In the genomic region with DNA sequence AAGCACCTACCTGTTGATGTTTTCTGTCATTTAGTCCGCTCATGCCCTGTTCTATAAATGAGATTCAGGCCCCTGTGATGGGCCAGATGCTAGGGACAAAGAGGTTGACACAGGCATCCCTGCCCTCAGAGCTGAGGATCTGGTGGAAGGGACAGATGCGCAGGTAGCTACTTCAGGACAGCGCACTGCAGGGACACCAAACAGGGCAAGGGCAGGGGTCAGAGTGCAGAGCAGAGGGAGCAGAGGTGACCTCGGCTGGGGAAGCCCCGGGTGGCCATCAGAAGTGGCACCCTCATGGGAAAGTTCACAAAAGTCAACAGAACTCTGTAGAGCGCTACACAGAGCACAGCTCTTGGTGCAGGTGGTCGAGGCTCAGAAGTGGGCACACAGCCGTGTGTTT, we compare ENCODE assay signal across 15 cellular contexts. TPM values are rescaled to one million over a fixed set of nuclear protein-coding genes. Genes with fewer than 3 reads are reported as not detected.
DNase-seq lines count a peak whose midpoint lies in the region; ATAC-seq and TF ChIP-seq lines count a peak whose summit lies in the region.
"Had no signal": no experiment of that assay in that cellular context is flagged by ENCODE, and none has a peak within 500 bp of the region (broad histone marks: within the 10 kb centered on the region; RNA-seq: fewer than 3 reads in every experiment).

No MANE protein-coding gene starts in this region.

- no peaks in the 10 kb centered on the region for H3K27me3 Mint-ChIP-seq in stimulated activated naive CD8-positive, alpha-beta T cell treated with anti-CD3 and anti-CD28 coated beads, Interleukin-15, amount 100 ng/mL, for 72 hours
- H3K27me3 Mint-ChIP-seq: activated CD4-positive, alpha-beta T cell treated with anti-CD3 and anti-CD28 coated beads, Interleukin-2, amount 10 ng/mL, durations not matched to agents 24 days and 14 days had no signal

- POLR2A ChIA-PET in IMR-90 (lab: Charles Lee; ENCODE audit: unreplicated experiment): interaction anchor here (0.7 to 1.0 kb wide), 2 partner anchors 9 to 16 kb away, joined by 3 to 19 read pairs; no protein-coding TSS in a partner anchor

- TF ChIP-seq CTCF in IMR-90 (conservative IDR thresholded peaks at IDR 0.05; ENCODE audit: low read depth, low read length) (no peak), stomach (IDR thresholded peaks at IDR 0.05) (no peak)

- H2BK5ac ChIP-seq in IMR-90 (ENCODE audit: low read depth, low read length, poor library complexity, severe bottlenecking) (no peak overlapping the region), mesenchymal stem cell (ENCODE audit: low read depth, low read length, poor library complexity, severe bottlenecking) (no peak overlapping the region)

- no peak overlapping the region for H2BK12ac ChIP-seq in mesenchymal stem cell (ENCODE audit: low read length in 2 of 2)

- H3K9ac ChIP-seq in IMR-90 (ENCODE audit: low read depth, low read length): no peak overlapping the region
- no peak overlapping the region for H3K9ac ChIP-seq in mesenchymal stem cell (ENCODE audit: low read length)
- H3K9ac ChIP-seq: GM23248, KMS-11 had no signal

- no peak for ATAC-seq in IMR-90 (ENCODE audit: low read depth)
- ATAC-seq in GM18519 (IDR thresholded peaks at IDR 0.05; ENCODE audit: low FRiP score, unreplicated experiment): no peak
- ATAC-seq in stimulated activated naive CD8-positive, alpha-beta T cell treated with anti-CD3 and anti-CD28 coated beads, Interleukin-15, amount 100 ng/mL, for 72 hours: no peak

- H2AFZ ChIP-seq in IMR-90 (replicated peaks; ENCODE audit: low read length, poor library complexity) (no peak overlapping the region), mesenchymal stem cell (ENCODE audit: low read depth, low read length) (no peak overlapping the region)
- H2AFZ ChIP-seq: GM23248 had no signal

- peaks cover 27% of the 10 kb centered on the region for H3K4me1 ChIP-seq in IMR-90 (ENCODE audit: control insufficient read depth, insufficient read depth, low read length)
- peaks cover 33% of the 10 kb centered on the region for H3K4me1 ChIP-seq in mesenchymal stem cell (ENCODE audit: control insufficient read depth, insufficient read depth, low read depth, low read length)
- H3K4me1 ChIP-seq in stomach: peaks cover 23 to 58% (median 43%) of the 10 kb centered on the region in 4 donors

- peaks cover 18 to 61% of the 10 kb centered on the region in 2 experiments for H3K79me1 ChIP-seq in IMR-90 (ENCODE audit: low read depth in 1 of 2, low read length in 2 of 2)
- H3K79me1 ChIP-seq in mesenchymal stem cell (replicated peaks; ENCODE audit: low read length, poor library complexity, severe bottlenecking): peaks cover 29% of the 10 kb centered on the region

- H3K18ac ChIP-seq in IMR-90 (ENCODE audit: low read depth, low read length) (no peak overlapping the region), mesenchymal stem cell (ENCODE audit: low read depth in 1 of 2, low read length in 2 of 2) (no peak overlapping the region)

- H3K4me1 Mint-ChIP-seq in stimulated activated naive CD8-positive, alpha-beta T cell treated with anti-CD3 and anti-CD28 coated beads, Interleukin-15, amount 100 ng/mL, for 72 hours: peaks cover 17% of the 10 kb centered on the region

- H2BK20ac ChIP-seq in IMR-90 (ENCODE audit: low read depth, low read length): no peak overlapping the region

- no peak for TF ChIP-seq EP300 in stomach (IDR thresholded peaks at IDR 0.05)

- peak overlapping the region; percentile 7 for H2AK9ac ChIP-seq in IMR-90 (replicated peaks; ENCODE audit: low read depth, low read length, poor library complexity)

- intact Hi-C loops in IMR-90 (cut with micrococcal nuclease): loop anchor here (5.0 to 10.0 kb wide), 2 partner anchors 38 to 145 kb away; no protein-coding TSS in a partner anchor
- intact Hi-C loops in stomach (cut with DNase I; ENCODE audit: low total_unique reads): no loop called here

- H3K4ac ChIP-seq in IMR-90 (ENCODE audit: low read depth, low read length): no peak overlapping the region
- H3K4ac ChIP-seq in mesenchymal stem cell (ENCODE audit: low read depth in 1 of 2, low read length in 2 of 2): no peak overlapping the region

- peaks cover 25% of the 10 kb centered on the region for H4K20me1 ChIP-seq in IMR-90 (ENCODE audit: insufficient read depth, low read length)

- no peak overlapping the region for H4K5ac ChIP-seq in IMR-90 (ENCODE audit: low read depth, low read length)

- peak overlapping the region in 1 of 2 donors; percentile 75 for H3K27ac Mint-ChIP-seq in stimulated activated naive CD8-positive, alpha-beta T cell treated with anti-CD3 and anti-CD28 coated beads, Interleukin-15, amount 100 ng/mL, for 72 hours

- no TSS peak for BruUV-seq in IMR-90 (replicated peaks; lab: Mats Ljungman, UMichigan)

- TF ChIP-seq POLR2A in IMR-90 (IDR thresholded peaks at IDR 0.05; ENCODE audit: low read depth, low read length): no peak
- no peak for TF ChIP-seq POLR2A in stomach (IDR thresholded peaks at IDR 0.05)

- H4K8ac ChIP-seq in IMR-90 (ENCODE audit: low read depth in 2 of 2, low read length in 2 of 2) (no peak overlapping the region), mesenchymal stem cell (ENCODE audit: low read length) (no peak overlapping the region)

- CTCF ChIA-PET in IMR-90 (lab: Yijun Ruan, JAX): no interaction called here

- dilution Hi-C loops in IMR-90 (cut with HindIII; ENCODE audit: low sequenced_read_pairs, unreplicated experiment): no loop called here

- H2BK120ac ChIP-seq in IMR-90 (ENCODE audit: low read depth, low read length) (no peak overlapping the region), mesenchymal stem cell (ENCODE audit: low read depth, low read length) (no peak overlapping the region)

- no peaks in the 10 kb centered on the region for H3K27me3 ChIP-seq in IMR-90 (ENCODE audit: control insufficient read depth, insufficient read depth, low read length)
- no peaks in the 10 kb centered on the region for H3K27me3 ChIP-seq in mesenchymal stem cell (ENCODE audit: control insufficient read depth in 1 of 2, insufficient read depth in 1 of 2, low read length in 2 of 2)
- H3K27me3 ChIP-seq in stomach: no peaks in the 10 kb centered on the region

- TF ChIP-seq RAD21 in IMR-90 (IDR thresholded peaks at IDR 0.05; ENCODE audit: low read length): no peak

- H3K23ac ChIP-seq in IMR-90 (ENCODE audit: low read depth, low read length) (0 out of 2 replicates have a peak overlapping the region, but pooled peaks have one; percentile 13), mesenchymal stem cell (ENCODE audit: low read length in 2 of 2) (no peak overlapping the region)

- no peaks in the 10 kb centered on the region for H3K9me3 Mint-ChIP-seq in stimulated activated naive CD8-positive, alpha-beta T cell treated with anti-CD3 and anti-CD28 coated beads, Interleukin-15, amount 100 ng/mL, for 72 hours
- H3K9me3 Mint-ChIP-seq: activated CD4-positive, alpha-beta T cell treated with anti-CD3 and anti-CD28 coated beads, Interleukin-2, amount 10 ng/mL, durations not matched to agents 24 days and 14 days had no signal

- no peak overlapping the region for H3K4me3 ChIP-seq in IMR-90 (ENCODE audit: insufficient read depth, low read depth, low read length)
- no peak overlapping the region for H3K4me3 ChIP-seq in mesenchymal stem cell (ENCODE audit: insufficient read depth in 1 of 2, low read depth in 1 of 2, low read length in 2 of 2)
- H3K4me3 ChIP-seq in stomach: no peak overlapping the region
- H3K4me3 ChIP-seq: GM23248, SK-N-MC had no signal

- 76% methylated on average over 4 of the region's 8 CpGs; no CpG with 5 or more reads in 1 of the 2 experiments for WGBS in IMR-90 (ENCODE audit: extremely low coverage in 2 of 2, insufficient read length in 1 of 2), 2 experiments
- WGBS in mesenchymal stem cell: 75% methylated on average over 7 of the region's 8 CpGs
- 84 to 89% (median 85%) methylated on average over 8 of the region's 8 CpGs for WGBS in stomach, 5 donors

- H3K27ac ChIP-seq in IMR-90 (ENCODE audit: insufficient read depth, low read length) (no peak overlapping the region), angular gyrus (ENCODE audit: low read depth, low read length) (peak overlapping the region; percentile 91), mesenchymal stem cell (ENCODE audit: low read length, poor library complexity, severe bottlenecking) (no peak overlapping the region), stomach (peak overlapping the region in 4 of 5 donors; percentile 54 to 89 (median 80))
- H3K27ac ChIP-seq: GM23248, KMS-11, SK-N-MC had no signal

- H3K14ac ChIP-seq in IMR-90 (replicated peaks; ENCODE audit: low read depth, low read length) (no peak overlapping the region), mesenchymal stem cell (ENCODE audit: low read length in 2 of 2) (no peak overlapping the region)

- no peak overlapping the region for H3K56ac ChIP-seq in IMR-90 (ENCODE audit: extremely low read depth, insufficient read depth, low read length)

- H3K4me3 Mint-ChIP-seq in stimulated activated naive CD8-positive, alpha-beta T cell treated with anti-CD3 and anti-CD28 coated beads, Interleukin-15, amount 100 ng/mL, for 72 hours: no peak overlapping the region
- H3K4me3 Mint-ChIP-seq: activated CD4-positive, alpha-beta T cell treated with anti-CD3 and anti-CD28 coated beads, Interleukin-2, amount 10 ng/mL, durations not matched to agents 24 days and 14 days had no signal

- in situ Hi-C loops in IMR-90 (cut with MboI; ENCODE audit: low sequenced_read_pairs): no loop called here

- DNase-seq in IMR-90 (peak; percentile 31), mesenchymal stem cell (no peak), stomach (no peak)
- no peak for DNase-seq in effector CD4-positive, alpha-beta T cell
- DNase-seq in stimulated activated naive CD8-positive, alpha-beta T cell treated with anti-CD3 and anti-CD28 coated beads, Interleukin-15, amount 100 ng/mL, for 72 hours: no peak
- DNase-seq: activated CD4-positive, alpha-beta T cell treated with anti-CD3 and anti-CD28 coated beads, Interleukin-2, amount 10 ng/mL, durations not matched to agents 24 days and 14 days; GM23248; kidney; mesendoderm; NCI-H748 treated with DMSO at 0.1 percent for 48 hours; stimulated activated CD4-positive, alpha-beta T cell treated with anti-CD3 and anti-CD28 coated beads, Interleukin-4, amount 100 ng/mL, for 1 hour had no signal

- peak overlapping the region; percentile 21; the same call in 1 of the 2 replicates for H2AK5ac ChIP-seq in IMR-90 (ENCODE audit: low read depth, low read length)
- no peak overlapping the region for H2AK5ac ChIP-seq in mesenchymal stem cell (ENCODE audit: low read length, severe bottlenecking)

- H3K36me3 ChIP-seq in IMR-90 (ENCODE audit: control insufficient read depth, insufficient read depth, low read length): peaks cover 51% of the 10 kb centered on the region
- peaks cover 54 to 72% of the 10 kb centered on the region in 2 experiments for H3K36me3 ChIP-seq in mesenchymal stem cell (ENCODE audit: control insufficient read depth in 1 of 2, insufficient read depth in 2 of 2, low read depth in 1 of 2, low read length in 2 of 2)
- H3K36me3 ChIP-seq in stomach: peaks cover 64 to 87% (median 82%) of the 10 kb centered on the region in 4 donors

- H3K9me1 ChIP-seq in IMR-90 (ENCODE audit: insufficient read depth, low read length): peaks cover 9% of the 10 kb centered on the region

- H4K91ac ChIP-seq in IMR-90 (ENCODE audit: insufficient read depth, low read depth, low read length) (no peak overlapping the region), mesenchymal stem cell (ENCODE audit: low read length) (peak overlapping the region; percentile 43)

- H3K4me2 ChIP-seq in IMR-90 (ENCODE audit: low read depth, low read length) (no peak overlapping the region), mesenchymal stem cell (ENCODE audit: low read length, poor library complexity, severe bottlenecking) (no peak overlapping the region)
- H3K4me2 ChIP-seq: KMS-11 had no signal

- H3K9me3 ChIP-seq in IMR-90 (ENCODE audit: control insufficient read depth, insufficient read depth, low read length): no peaks in the 10 kb centered on the region
- no peaks in the 10 kb centered on the region for H3K9me3 ChIP-seq in mesenchymal stem cell (ENCODE audit: control insufficient read depth, low read length)
- no peaks in the 10 kb centered on the region for H3K9me3 ChIP-seq in stomach

- H2BK15ac ChIP-seq in IMR-90 (ENCODE audit: low read depth, low read length) (no peak overlapping the region), mesenchymal stem cell (ENCODE audit: low read depth, poor library complexity, severe bottlenecking) (no peak overlapping the region)

RNA-seq across cellular contexts. Expression of gene PNMA1, which starts 5.6 kb away (rescaled TPM):
- total RNA-seq in IMR-90 (2012; rRNA removed) (6.5 and 7.5 TPM in 2 replicates), stomach (10 to 100 TPM; 17.9 to 42.3 (median 19.3) TPM)
- polyA plus RNA-seq in IMR-90 (2012; rRNA removed) (21.0 and 28.2 TPM in 2 replicates), stomach (10 to 100 TPM; 13.9 to 17.1 (median 15.6) TPM)
- 22.6 and 27.0 TPM in 2 replicates for polyA plus RNA-seq in IMR-90 (2012; cell fraction: cytosol; rRNA removed)
- 13.7 and 19.3 TPM in 2 replicates for polyA plus RNA-seq in IMR-90 (2012; cell fraction: nucleus; rRNA removed; ENCODE audit: low replicate concordance)
- 53.1 TPM for polyA plus RNA-seq in mesenchymal stem cell (2013, experiment 1 of 2)
- polyA plus RNA-seq in mesenchymal stem cell (2013, experiment 2 of 2): 53.5 TPM

Comparison
In these comparisons a context has a peak if more than half of its experiments do, and no peak if none do; other contexts are left out.
1. H3K27ac ChIP-seq: peak in angular gyrus (single experiment) and stomach (4 of 5); none in IMR-90 (single experiment) and mesenchymal stem cell (single experiment).